ENCODE assay signal across 15 cellular contexts in the genomic region with DNA sequence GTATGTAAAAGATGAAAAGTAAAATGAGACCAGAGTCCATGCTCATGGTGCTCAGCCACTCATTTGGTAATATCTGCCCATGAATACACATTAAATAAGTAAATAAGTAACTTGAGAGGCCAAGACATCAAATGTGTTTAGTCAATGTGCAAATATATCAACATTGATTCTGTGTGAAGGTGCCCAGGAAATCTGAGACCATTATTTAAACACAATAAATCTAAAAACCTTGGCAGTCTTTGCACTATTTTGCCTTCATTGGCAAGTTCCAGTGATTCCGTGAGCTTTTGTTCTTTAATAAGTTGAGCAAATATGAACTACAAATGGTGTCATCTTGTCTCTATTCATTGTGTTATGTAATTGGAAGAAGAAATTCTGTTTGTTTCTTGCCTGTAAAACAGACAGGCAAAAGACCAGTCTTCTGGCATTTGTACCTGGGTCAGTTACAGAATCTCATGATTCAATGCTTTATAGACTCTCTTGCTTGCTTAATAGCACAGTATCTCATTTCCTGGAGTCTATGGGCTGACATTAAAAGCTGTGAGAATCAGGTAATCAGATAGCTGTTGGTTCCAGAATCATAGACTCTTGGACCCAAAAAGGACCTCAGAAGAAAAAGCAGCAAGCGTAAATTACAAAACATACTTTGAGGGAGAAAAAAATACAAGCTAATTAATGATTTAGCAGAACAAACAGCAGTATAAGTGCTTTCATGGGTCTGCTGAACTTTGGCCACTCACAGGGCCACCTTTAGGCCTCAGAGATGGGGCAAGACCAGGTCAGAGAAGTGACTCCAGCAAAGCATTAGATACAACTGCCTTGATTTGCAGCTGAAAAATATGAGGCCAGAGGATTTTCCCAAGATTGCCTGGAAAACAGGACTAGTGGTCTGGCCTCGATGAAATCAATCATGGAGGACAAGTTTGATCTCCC. TPM values are rescaled to one million over a fixed set of nuclear protein-coding genes. Genes with fewer than 3 reads are reported as not detected.
DNase-seq lines count a peak whose midpoint lies in the region; ATAC-seq and TF ChIP-seq lines count a peak whose summit lies in the region.
"Had no signal": no experiment of that assay in that cellular context is flagged by ENCODE, and none has a peak within 500 bp of the region (broad histone marks: within the 10 kb centered on the region; RNA-seq: fewer than 3 reads in every experiment).

No MANE protein-coding gene starts in this region.

- H3K4me3 Mint-ChIP-seq in HFFc6: no peak overlapping the region
- H3K4me3 Mint-ChIP-seq: activated naive CD4-positive, alpha-beta T cell treated with anti-CD3 and anti-CD28 coated beads, Interleukin-2, amount 50 U/mL, for 24 hours had no signal

- TF ChIP-seq CTCF in HFFc6 (IDR thresholded peaks at IDR 0.05) (no peak), epithelial cell of esophagus (IDR thresholded peaks at IDR 0.05; ENCODE audit: insufficient read depth, low read depth, low read length, missing control alignments) (no peak)

- H3K27ac Mint-ChIP-seq in HFFc6: peak overlapping the region; percentile 99
- H3K27ac Mint-ChIP-seq: activated naive CD4-positive, alpha-beta T cell treated with anti-CD3 and anti-CD28 coated beads, Interleukin-2, amount 50 U/mL, for 24 hours had no signal

- no peak for DNase-seq in HFFc6
- peak; percentile 52 for DNase-seq in NCI-H510A (lab: John Stamatoyannopoulos, UW)
- DNase-seq in epithelial cell of esophagus (ENCODE audit: low read depth): peak; percentile 56
- DNase-seq in renal cortical epithelial cell (ENCODE audit: low read depth): peak; percentile 62
- no peak for DNase-seq in stimulated activated CD4-positive, alpha-beta T cell treated with anti-CD3 and anti-CD28 coated beads, Interleukin-2, amount 100 ng/mL, for 24 hours
- DNase-seq: caudate nucleus, heart left ventricle, NCI-H1694, psoas muscle, transverse colon, WERI-Rb-1 had no signal

- no peak for ATAC-seq in GM19023 (IDR thresholded peaks at IDR 0.05; ENCODE audit: unreplicated experiment)
- ATAC-seq in GM19035 (IDR thresholded peaks at IDR 0.05; ENCODE audit: unreplicated experiment): no peak
- ATAC-seq: heart left ventricle, psoas muscle had no signal

- peaks cover 5% of the 10 kb centered on the region; the same call in 1 of the 2 replicates for H3K36me3 Mint-ChIP-seq in HFFc6 (ENCODE audit: low read depth)
- H3K36me3 Mint-ChIP-seq: activated naive CD4-positive, alpha-beta T cell treated with anti-CD3 and anti-CD28 coated beads, Interleukin-2, amount 50 U/mL, for 24 hours had no signal

- no peaks in the 10 kb centered on the region for H3K9me3 Mint-ChIP-seq in HFFc6

- no peak overlapping the region for H3K4me3 ChIP-seq in epithelial cell of esophagus (ENCODE audit: low read length)
- H3K4me3 ChIP-seq: BLaER1 treated with 17β-estradiol and CSF1 and Interleukin-3, amounts not matched to agents 10 nM and 100 nM; heart left ventricle; psoas muscle; transverse colon had no signal

- no peaks in the 10 kb centered on the region for H3K27me3 Mint-ChIP-seq in HFFc6 (ENCODE audit: insufficient read depth)

- H3K4me1 Mint-ChIP-seq in HFFc6 (ENCODE audit: low read depth): peaks cover 74% of the 10 kb centered on the region
- H3K4me1 Mint-ChIP-seq: activated naive CD4-positive, alpha-beta T cell treated with anti-CD3 and anti-CD28 coated beads, Interleukin-2, amount 50 U/mL, for 24 hours had no signal

RNA-seq across cellular contexts. Expression of a gene that starts 20.0 kb away (rescaled TPM):
- total RNA-seq in HFFc6 (2021; fragmentation: NEBNext Ultra II Directional; extraction: Animal tissue kit (Norgen Biotek cat#: 25700)): not detected
- total RNA-seq in renal cortical epithelial cell: 0.40 and 1.9 TPM in 2 replicates
- total RNA-seq: transverse colon had no signal

RNA-seq across cellular contexts. Expression of a gene that starts 21.0 kb away (rescaled TPM):
- not detected for total RNA-seq in HFFc6 (2021; fragmentation: NEBNext Ultra II Directional; extraction: Animal tissue kit (Norgen Biotek cat#: 25700))
- not detected in 2 replicates for total RNA-seq in renal cortical epithelial cell
- total RNA-seq: heart left ventricle, psoas muscle, transverse colon had no signal

RNA-seq across cellular contexts. Expression of a gene that starts 37.7 kb away (rescaled TPM):
- not detected for total RNA-seq in HFFc6 (2021; fragmentation: NEBNext Ultra II Directional; extraction: Animal tissue kit (Norgen Biotek cat#: 25700))
- total RNA-seq in renal cortical epithelial cell: 0.17 and 0.35 TPM in 2 replicates
- total RNA-seq: heart left ventricle, psoas muscle, transverse colon had no signal

Comparison
In these comparisons a context has a peak if more than half of its experiments do, and no peak if none do; other contexts are left out.
1. DNase-seq: peak in NCI-H510A (single experiment), epithelial cell of esophagus (single experiment) and renal cortical epithelial cell (single experiment); none in HFFc6 (single experiment) and stimulated activated CD4-positive, alpha-beta T cell treated with anti-CD3 and anti-CD28 coated beads, Interleukin-2, amount 100 ng/mL, for 24 hours (0 of 2).